ENCODE assay signal across 17 cellular contexts in genomic region chr2:27225526-27225925, GRCh38. TPM values are rescaled to one million over a fixed set of nuclear protein-coding genes. Genes with fewer than 3 reads are reported as not detected.
DNase-seq lines count a peak whose midpoint lies in the region; ATAC-seq and TF ChIP-seq lines count a peak whose summit lies in the region.
"Had no signal": no experiment of that assay in that cellular context is flagged by ENCODE, and none has a peak within 500 bp of the region (broad histone marks: within the 10 kb centered on the region; RNA-seq: fewer than 3 reads in every experiment).

No MANE protein-coding gene starts in this region.

- peaks cover 48% of the 10 kb centered on the region for H3K79me1 ChIP-seq in mesenchymal stem cell (replicated peaks; ENCODE audit: low read length, poor library complexity, severe bottlenecking)

- H4K8ac ChIP-seq in mesenchymal stem cell (ENCODE audit: low read length), result no peak overlapping the region

- H3K27me3 Mint-ChIP-seq in T-helper 17 cell, result no peaks in the 10 kb centered on the region
- H3K27me3 Mint-ChIP-seq: CD4-positive, alpha-beta T cell; IgD-negative memory B cell had no signal

- peaks cover 4% of the 10 kb centered on the region for H3K4me1 ChIP-seq in mesenchymal stem cell (ENCODE audit: control insufficient read depth, insufficient read depth, low read depth, low read length)
- no peaks in the 10 kb centered on the region for H3K4me1 ChIP-seq in upper lobe of right lung
- H3K4me1 ChIP-seq: Caco-2 had no signal

- H3K4me1 Mint-ChIP-seq in T-helper 17 cell, result peaks cover 2% of the 10 kb centered on the region
- H3K4me1 Mint-ChIP-seq: IgD-negative memory B cell had no signal

- H3K27ac Mint-ChIP-seq in T-helper 17 cell, result peak overlapping the region; percentile 9
- H3K27ac Mint-ChIP-seq: CD4-positive, alpha-beta T cell; HFFc6; IgD-negative memory B cell had no signal

- H3K9me3 ChIP-seq in T-helper 17 cell (ENCODE audit: control insufficient read depth, low read length, poor library complexity, severe bottlenecking), result no peaks in the 10 kb centered on the region
- no peaks in the 10 kb centered on the region for H3K9me3 ChIP-seq in mesenchymal stem cell (ENCODE audit: control insufficient read depth, low read length)
- H3K9me3 ChIP-seq in upper lobe of right lung, result no peaks in the 10 kb centered on the region
- H3K9me3 ChIP-seq: Caco-2 had no signal

- H3K36me3 Mint-ChIP-seq in T-helper 17 cell (ENCODE audit: low read depth), result peaks cover 8% of the 10 kb centered on the region

- peaks cover 68 to 93% of the 10 kb centered on the region in 2 experiments for H3K36me3 ChIP-seq in mesenchymal stem cell (ENCODE audit: control insufficient read depth in 1 of 2, insufficient read depth in 2 of 2, low read depth in 1 of 2, low read length in 2 of 2)
- H3K36me3 ChIP-seq in upper lobe of right lung, result peaks cover 87% of the 10 kb centered on the region

- 97% methylated on average over 9 of the region's 9 CpGs for WGBS in mesenchymal stem cell

- no peak overlapping the region for H3K9ac ChIP-seq in mesenchymal stem cell (ENCODE audit: low read length)

- no peak overlapping the region for H3K23ac ChIP-seq in mesenchymal stem cell (ENCODE audit: low read length in 2 of 2)

- TF ChIP-seq CTCF in upper lobe of right lung (IDR thresholded peaks at IDR 0.05), result no peak

- H2BK15ac ChIP-seq in mesenchymal stem cell (ENCODE audit: low read depth, poor library complexity, severe bottlenecking), result no peak overlapping the region

- no peak overlapping the region for H3K18ac ChIP-seq in mesenchymal stem cell (ENCODE audit: low read depth in 1 of 2, low read length in 2 of 2)

- H3K4me3 ChIP-seq in mesenchymal stem cell (ENCODE audit: insufficient read depth in 1 of 2, low read depth in 1 of 2, low read length in 2 of 2), result no peak overlapping the region
- no peak overlapping the region for H3K4me3 ChIP-seq in upper lobe of right lung

- H3K14ac ChIP-seq in mesenchymal stem cell (ENCODE audit: low read length in 2 of 2), result no peak overlapping the region

- intact Hi-C loops in posterior vena cava (cut with DNase I) (no loop called here), upper lobe of right lung (cut with DNase I) (no loop called here)

- H2BK12ac ChIP-seq in mesenchymal stem cell (ENCODE audit: low read length in 2 of 2), result no peak overlapping the region

- no peak for ATAC-seq in T-helper 17 cell
- ATAC-seq in upper lobe of right lung, result no peak
- ATAC-seq in HG03378 (IDR thresholded peaks at IDR 0.05; ENCODE audit: unreplicated experiment), result no peak
- ATAC-seq: HCT116 had no signal

- no peak overlapping the region for H3K27ac ChIP-seq in mesenchymal stem cell (ENCODE audit: low read length, poor library complexity, severe bottlenecking)
- H3K27ac ChIP-seq in upper lobe of right lung, result no peak overlapping the region
- H3K27ac ChIP-seq: C4-2B had no signal

- no peak overlapping the region for H3K4me2 ChIP-seq in mesenchymal stem cell (ENCODE audit: low read length, poor library complexity, severe bottlenecking)

- H2AFZ ChIP-seq in mesenchymal stem cell (ENCODE audit: low read depth, low read length), result no peak overlapping the region

- no peak overlapping the region for H3K4ac ChIP-seq in mesenchymal stem cell (ENCODE audit: low read depth in 1 of 2, low read length in 2 of 2)

- peak overlapping the region; percentile 53 for H4K91ac ChIP-seq in mesenchymal stem cell (ENCODE audit: low read length)

- no peak overlapping the region for H2BK120ac ChIP-seq in mesenchymal stem cell (ENCODE audit: low read depth, low read length)

- no peak overlapping the region for H2AK5ac ChIP-seq in mesenchymal stem cell (ENCODE audit: low read length, severe bottlenecking)

- H3K4me3 Mint-ChIP-seq in T-helper 17 cell, result no peak overlapping the region
- H3K4me3 Mint-ChIP-seq: CD4-positive, alpha-beta T cell; HFFc6; IgD-negative memory B cell had no signal

- H3K27me3 ChIP-seq in mesenchymal stem cell (ENCODE audit: control insufficient read depth in 1 of 2, insufficient read depth in 1 of 2, low read length in 2 of 2), result no peaks in the 10 kb centered on the region
- H3K27me3 ChIP-seq in upper lobe of right lung, result no peaks in the 10 kb centered on the region

- DNase-seq in T-helper 17 cell (no peak), mesenchymal stem cell (no peak), posterior vena cava (ENCODE audit: low spot score) (peak; percentile 65), upper lobe of right lung (peak; percentile 39), NCI-H1105 treated with DMSO at 0.1 percent for 48 hours (lab: John Stamatoyannopoulos, UW) (no peak), NCI-H1436 treated with DMSO at 0.1 percent for 48 hours (lab: John Stamatoyannopoulos, UW) (no peak)
- DNase-seq: AML-193; Caco-2; CD4-positive, alpha-beta T cell; GOT3; H7; HFFc6 had no signal

- H2BK5ac ChIP-seq in mesenchymal stem cell (ENCODE audit: low read depth, low read length, poor library complexity, severe bottlenecking), result no peak overlapping the region

RNA-seq across cellular contexts. Expression of gene CAD, which starts 8.4 kb away (rescaled TPM):
- total RNA-seq in T-helper 17 cell (10 to 100 TPM; 27.2 to 30.0 TPM), posterior vena cava (10 to 100 TPM; 20.1 to 27.4 TPM), upper lobe of right lung (27.1 TPM)
- 12.6 TPM for polyA plus RNA-seq in mesenchymal stem cell (2013, experiment 1 of 2)
- 10.9 TPM for polyA plus RNA-seq in mesenchymal stem cell (2013, experiment 2 of 2)

RNA-seq across cellular contexts. Expression of gene SLC5A6, which starts 13.5 kb away (rescaled TPM):
- total RNA-seq in T-helper 17 cell, result 100 to 1,000 TPM; 147 to 190 TPM
- polyA plus RNA-seq in mesenchymal stem cell (2013, experiment 1 of 2), result 21.3 TPM
- 19.6 TPM for polyA plus RNA-seq in mesenchymal stem cell (2013, experiment 2 of 2)
- total RNA-seq in posterior vena cava, result 10 to 100 TPM; 15.3 to 16.8 TPM
- 24.5 TPM for total RNA-seq in upper lobe of right lung

RNA-seq across cellular contexts. Expression of gene ATRAID, which starts 13.7 kb away (rescaled TPM):
- 10 to 100 TPM; 59.7 to 76.8 TPM for total RNA-seq in T-helper 17 cell
- 183 TPM for polyA plus RNA-seq in mesenchymal stem cell (2013, experiment 1 of 2)
- polyA plus RNA-seq in mesenchymal stem cell (2013, experiment 2 of 2), result 185 TPM
- 100 to 1,000 TPM in 1 of 2 donors, 10 to 100 TPM in 1; 76.1 to 116 TPM for total RNA-seq in posterior vena cava
- 102 TPM for total RNA-seq in upper lobe of right lung

RNA-seq across cellular contexts. Expression of gene SLC30A3, which starts 37.3 kb away (rescaled TPM):
- total RNA-seq in T-helper 17 cell (under 1 TPM in 1 of 2 donors, not detected in 1; 0.13 TPM), posterior vena cava (1 to 10 TPM in 1 of 2 donors, under 1 TPM in 1; 0.24 to 1.4 TPM), upper lobe of right lung (0.58 TPM)
- polyA plus RNA-seq in mesenchymal stem cell (2013, experiment 1 of 2), result 0.03 TPM
- 0.05 TPM for polyA plus RNA-seq in mesenchymal stem cell (2013, experiment 2 of 2)
- total RNA-seq: CD4-positive, alpha-beta T cell; HFFc6 had no signal
- polyA plus RNA-seq: IgD-negative memory B cell had no signal

RNA-seq across cellular contexts. Expression of gene DNAJC5G, which starts 49.7 kb away (rescaled TPM):
- not detected for total RNA-seq in T-helper 17 cell
- not detected for polyA plus RNA-seq in mesenchymal stem cell (2013, experiment 1 of 2)
- not detected for polyA plus RNA-seq in mesenchymal stem cell (2013, experiment 2 of 2)
- total RNA-seq in posterior vena cava, result 1 to 10 TPM in 1 of 2 donors, under 1 TPM in 1; 0.19 to 1.0 TPM
- not detected for total RNA-seq in upper lobe of right lung
- total RNA-seq: CD4-positive, alpha-beta T cell; H7; HFFc6 had no signal
- polyA plus RNA-seq: BJ, IgD-negative memory B cell had no signal

Comparison
In these comparisons a context has a peak if more than half of its experiments do, and no peak if none do; other contexts are left out.
1. DNase-seq: peak in posterior vena cava (single experiment) and upper lobe of right lung (single experiment); none in T-helper 17 cell (0 of 3), mesenchymal stem cell (single experiment), NCI-H1105 treated with DMSO at 0.1 percent for 48 hours (single experiment) and NCI-H1436 treated with DMSO at 0.1 percent for 48 hours (single experiment).